27 cellular contexts compared by ENCODE assay signal in the genomic region with DNA sequence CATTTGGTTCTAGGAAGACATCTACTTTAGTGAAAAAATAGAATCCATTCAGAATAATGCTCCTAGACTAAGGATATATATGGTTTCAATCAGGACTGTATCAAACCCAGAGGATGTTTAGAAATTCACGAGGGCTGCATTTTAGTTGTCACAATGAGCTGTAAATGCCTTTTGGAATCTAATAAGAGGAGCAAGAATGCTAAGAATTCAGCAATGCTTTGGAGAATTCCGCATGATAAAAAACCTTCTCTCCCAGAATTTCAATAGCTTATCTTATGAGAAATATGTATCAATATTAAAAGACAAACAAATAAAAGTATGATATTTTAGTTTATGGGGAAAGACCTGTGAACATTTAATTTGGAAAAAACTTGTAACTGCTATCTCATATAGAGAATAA.
DNase-seq lines count a peak whose midpoint lies in the region; ATAC-seq and TF ChIP-seq lines count a peak whose summit lies in the region.
"Had no signal": no experiment of that assay in that cellular context is flagged by ENCODE, and none has a peak within 500 bp of the region (broad histone marks: within the 10 kb centered on the region; RNA-seq: fewer than 3 reads in every experiment).

No MANE protein-coding gene starts in this region.

- H3K4me3 Mint-ChIP-seq in mesothelial cell of epicardium = no peak overlapping the region

- peaks cover 19% of the 10 kb centered on the region for H3K4me1 Mint-ChIP-seq in mesothelial cell of epicardium

- H3K27me3 Mint-ChIP-seq in mesothelial cell of epicardium (ENCODE audit: low read depth) = no peaks in the 10 kb centered on the region

- H3K36me3 ChIP-seq in A673 (ENCODE audit: insufficient read depth, low read length, poor library complexity, severe bottlenecking) = no peaks in the 10 kb centered on the region
- no peaks in the 10 kb centered on the region for H3K36me3 ChIP-seq in HUES6 (ENCODE audit: control insufficient read depth, insufficient read depth, low read length)
- H3K36me3 ChIP-seq in vagina = no peaks in the 10 kb centered on the region
- no peaks in the 10 kb centered on the region for H3K36me3 ChIP-seq in psoas muscle (ENCODE audit: insufficient read depth in 1 of 2, low read depth in 1 of 2)
- no peaks in the 10 kb centered on the region for H3K36me3 ChIP-seq in heart left ventricle
- H3K36me3 ChIP-seq: SJCRH30 had no signal

- 27 to 31% (median 31%) methylated on average over 2 of the region's 2 CpGs for WGBS in psoas muscle, 3 donors
- WGBS in heart left ventricle, 4 donors = 41 to 55% (median 51%) methylated on average over 2 of the region's 2 CpGs

- H3K36me3 Mint-ChIP-seq in mesothelial cell of epicardium = no peaks in the 10 kb centered on the region

- no peaks in the 10 kb centered on the region for H3K27me3 ChIP-seq in A673 (replicated peaks; ENCODE audit: insufficient read depth, low read depth, low read length, poor library complexity)
- H3K27me3 ChIP-seq in HUES6 (ENCODE audit: control insufficient read depth, insufficient read depth, low read length) = no peaks in the 10 kb centered on the region
- H3K27me3 ChIP-seq in vagina = no peaks in the 10 kb centered on the region
- no peaks in the 10 kb centered on the region for H3K27me3 ChIP-seq in psoas muscle (ENCODE audit: insufficient read depth in 3 of 3, low read length in 2 of 3)
- H3K27me3 ChIP-seq in heart left ventricle = no peaks in the 10 kb centered on the region
- H3K27me3 ChIP-seq: SJCRH30 had no signal

- intact Hi-C loops in A673 (cut with micrococcal nuclease; ENCODE audit: unreplicated experiment) (no loop called here), vagina (cut with DNase I) (no loop called here), psoas muscle (cut with DNase I) (no loop called here), heart left ventricle (cut with DNase I) (no loop called here)

- H3K4me1 ChIP-seq in A673 (ENCODE audit: insufficient read depth, low read length, poor library complexity, severe bottlenecking) (no peaks in the 10 kb centered on the region), HUES6 (ENCODE audit: control insufficient read depth, insufficient read depth, low read length) (peaks cover 7% of the 10 kb centered on the region), vagina (no peaks in the 10 kb centered on the region), psoas muscle (no peaks in the 10 kb centered on the region), heart left ventricle (no peaks in the 10 kb centered on the region)
- H3K4me1 ChIP-seq: SJCRH30 had no signal

- TF ChIP-seq POLR2A in vagina (IDR thresholded peaks at IDR 0.05) (no peak), heart left ventricle (IDR thresholded peaks at IDR 0.05) (no peak)

- CTCF ChIA-PET in A673 (lab: Charles Lee) = no interaction called here

- H3K4me3 ChIP-seq in A673 (ENCODE audit: low read depth, low read length, poor library complexity, severe bottlenecking) = no peak overlapping the region
- H3K4me3 ChIP-seq in HUES6 (ENCODE audit: low read depth, low read length) = no peak overlapping the region
- no peak overlapping the region for H3K4me3 ChIP-seq in vagina
- no peak overlapping the region for H3K4me3 ChIP-seq in psoas muscle
- no peak overlapping the region for H3K4me3 ChIP-seq in heart left ventricle
- H3K4me3 ChIP-seq: K562, PC-9, SJCRH30 had no signal

- H3K9ac ChIP-seq in HUES6 (ENCODE audit: low read length) = no peak overlapping the region

- BruUV-seq in A673 (replicated peaks; lab: Mats Ljungman, UMichigan) = no TSS peak

- ATAC-seq in psoas muscle (no peak), heart left ventricle (no peak)
- ATAC-seq: HepG2, K562, Right ventricle myocardium inferior had no signal

- DNase-seq in A673 (ENCODE audit: low spot score) (peak; percentile 28), astrocyte of the hippocampus (ENCODE audit: low read depth, low spot score) (peak; percentile 9), mesothelial cell of epicardium (ENCODE audit: low spot score in 2 of 2, unreplicated experiment in 2 of 2) (no peak), vagina (ENCODE audit: extremely low spot score in 2 of 2) (no peak), psoas muscle (no peak), heart left ventricle (no peak)
- DNase-seq in stimulated activated CD4-positive, alpha-beta T cell treated with anti-CD3 and anti-CD28 coated beads, Interleukin-2, amount 100 ng/mL, for 24 hours = no peak
- DNase-seq: 8988T; Calu3; DMS79 treated with DMSO at 0.1 percent for 48 hours; GF-D8; H7; Kasumi-1; NCI-H1092 treated with DMSO at 0.1 percent for 48 hours; NCI-H1436; NCI-H1930; NCI-H2107; NCI-H446; NCI-H526; NCI-H82; NK-92 treated with Interleukin-12 subunit alpha and Interleukin-12 subunit beta, amount 100 ng/mL, for 24 hours; PC-9; SJCRH30 had no signal

- H3K27ac ChIP-seq in A673 (ENCODE audit: low read depth, low read length, poor library complexity, severe bottlenecking) = no peak overlapping the region
- peak overlapping the region; percentile 23; the same call in 1 of the 2 replicates for H3K27ac ChIP-seq in HUES6 (ENCODE audit: low read depth, low read length)
- no peak overlapping the region for H3K27ac ChIP-seq in vagina
- H3K27ac ChIP-seq in psoas muscle = no peak overlapping the region
- no peak overlapping the region for H3K27ac ChIP-seq in heart left ventricle
- H3K27ac ChIP-seq: PC-9, SJCRH30 had no signal

- POLR2A ChIA-PET in A673 (lab: Charles Lee; ENCODE audit: low non-redundant PET) = no interaction called here

- H3K9me3 Mint-ChIP-seq in mesothelial cell of epicardium = peaks cover 10% of the 10 kb centered on the region

- H3K27ac Mint-ChIP-seq in mesothelial cell of epicardium = peak overlapping the region; percentile 69

- no peak for TF ChIP-seq CTCF in A673 (conservative IDR thresholded peaks at IDR 0.05; ENCODE audit: low read depth, low read length)
- no peak for TF ChIP-seq CTCF in mesothelial cell of epicardium (IDR thresholded peaks at IDR 0.05; ENCODE audit: unreplicated experiment)
- TF ChIP-seq CTCF in vagina (IDR thresholded peaks at IDR 0.05) = no peak
- TF ChIP-seq CTCF in psoas muscle (IDR thresholded peaks at IDR 0.05) = no peak
- TF ChIP-seq CTCF in heart left ventricle (IDR thresholded peaks at IDR 0.05) = no peak

- H3K9me3 ChIP-seq in A673 (ENCODE audit: low read depth, low read length, poor library complexity, severe bottlenecking) (no peaks in the 10 kb centered on the region), HUES6 (ENCODE audit: control insufficient read depth, insufficient read depth, low read depth, low read length) (peaks cover 5% of the 10 kb centered on the region; the same call in 1 of the 2 replicates), vagina (no peaks in the 10 kb centered on the region), psoas muscle (no peaks in the 10 kb centered on the region), heart left ventricle (peaks cover 0 to 7% (median 0%) of the 10 kb centered on the region in 12 donors)
- H3K9me3 ChIP-seq: SJCRH30 had no signal

Comparison
In these comparisons a context has a peak if more than half of its experiments do, and no peak if none do; other contexts are left out.
1. DNase-seq: peak in A673 (single experiment) and astrocyte of the hippocampus (single experiment); none in mesothelial cell of epicardium (0 of 2), vagina (0 of 2), psoas muscle (0 of 2), stimulated activated CD4-positive, alpha-beta T cell treated with anti-CD3 and anti-CD28 coated beads, Interleukin-2, amount 100 ng/mL, for 24 hours (0 of 2) and heart left ventricle (0 of 5).